Comparison of ENCODE assay signal across 26 cellular contexts in the genomic region with DNA sequence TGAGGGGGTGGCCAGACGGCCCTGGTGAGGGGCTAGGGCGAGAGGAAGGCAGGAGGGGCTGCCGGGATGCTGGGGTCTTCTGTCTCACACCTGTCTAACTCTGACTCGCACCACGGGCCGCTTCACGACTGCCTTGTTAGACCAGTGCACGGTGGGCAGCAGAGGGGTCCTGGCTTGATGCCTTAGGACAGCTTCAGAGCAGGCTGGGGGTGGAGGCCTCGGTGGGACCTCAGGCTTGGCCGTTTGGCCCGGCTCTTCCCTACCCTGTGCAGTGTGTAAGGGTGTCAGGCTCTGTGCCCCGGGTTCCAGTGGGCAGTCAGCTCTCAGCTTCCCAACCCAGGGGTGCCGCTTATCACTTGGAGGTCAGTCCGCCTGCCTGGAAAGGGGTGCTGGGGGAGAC.
"Had no signal": no experiment of that assay in that cellular context is flagged by ENCODE, and none has a peak within 500 bp of the region (broad histone marks: within the 10 kb centered on the region; RNA-seq: fewer than 3 reads in every experiment).

No MANE protein-coding gene starts in this region.

- H3K9me3 ChIP-seq: lower lobe of right lung, right atrium auricular region, thyroid gland had no signal

- H3K4me3 ChIP-seq: lower lobe of right lung, right atrium auricular region, thyroid gland had no signal

- H3K27me3 ChIP-seq: right atrium auricular region, thyroid gland had no signal

- H3K4me3 Mint-ChIP-seq: activated CD4-positive, alpha-beta T cell treated with anti-CD3 and anti-CD28 coated beads, Interleukin-2, amount 10 ng/mL, durations not matched to agents 24 days and 14 days; activated T-helper 17 cell treated with anti-CD3 and anti-CD28 coated beads, Interleukin-2, amount 50 U/mL, for 72 hours; brain; endodermal cell; mesothelial cell of epicardium; natural killer cell treated with Interleukin-12 subunit alpha and Interleukin-12 subunit beta and Interleukin-15 and Interleukin-18, amount 100 ng/mL, for 72 hours had no signal

- H3K27ac ChIP-seq: epithelial cell of prostate, lower lobe of right lung, right atrium auricular region, thyroid gland had no signal

- H3K36me3 ChIP-seq: lower lobe of right lung, right atrium auricular region, thyroid gland had no signal

- H3K9me3 Mint-ChIP-seq: activated CD4-positive, alpha-beta T cell treated with anti-CD3 and anti-CD28 coated beads, Interleukin-2, amount 10 ng/mL, durations not matched to agents 24 days and 14 days; activated T-helper 17 cell treated with anti-CD3 and anti-CD28 coated beads, Interleukin-2, amount 50 U/mL, for 72 hours; brain; endodermal cell; mesothelial cell of epicardium; natural killer cell treated with Interleukin-12 subunit alpha and Interleukin-12 subunit beta and Interleukin-15 and Interleukin-18, amount 100 ng/mL, for 72 hours had no signal

- H3K27me3 Mint-ChIP-seq: activated CD4-positive, alpha-beta T cell treated with anti-CD3 and anti-CD28 coated beads, Interleukin-2, amount 10 ng/mL, durations not matched to agents 24 days and 14 days; activated T-helper 17 cell treated with anti-CD3 and anti-CD28 coated beads, Interleukin-2, amount 50 U/mL, for 72 hours; natural killer cell treated with Interleukin-12 subunit alpha and Interleukin-12 subunit beta and Interleukin-15 and Interleukin-18, amount 100 ng/mL, for 72 hours had no signal

- H3K27ac Mint-ChIP-seq: activated CD4-positive, alpha-beta T cell treated with anti-CD3 and anti-CD28 coated beads, Interleukin-2, amount 10 ng/mL, durations not matched to agents 24 days and 14 days; activated T-helper 17 cell treated with anti-CD3 and anti-CD28 coated beads, Interleukin-2, amount 50 U/mL, for 72 hours; brain; endodermal cell; mesothelial cell of epicardium had no signal

- H3K4me1 Mint-ChIP-seq: activated CD4-positive, alpha-beta T cell treated with anti-CD3 and anti-CD28 coated beads, Interleukin-2, amount 10 ng/mL, durations not matched to agents 24 days and 14 days; activated T-helper 17 cell treated with anti-CD3 and anti-CD28 coated beads, Interleukin-2, amount 50 U/mL, for 72 hours had no signal

- DNase-seq: activated CD4-positive, alpha-beta T cell treated with anti-CD3 and anti-CD28 coated beads, Interleukin-2, amount 10 ng/mL, durations not matched to agents 24 days and 14 days; activated naive CD4-positive, alpha-beta T cell treated with Interleukin-2 at 50 U/mL for 16 hours; activated T-cell treated with anti-CD3 and anti-CD28 coated beads for 4 hours; anterior cingulate cortex; central memory CD4-positive, alpha-beta T cell; foreskin melanocyte; glutamatergic neuron; hippocampal formation; islet precursor cell; left colon; lower lobe of right lung; nucleus accumbens; stimulated activated CD4-positive, alpha-beta T cell treated with anti-CD3 and anti-CD28 coated beads, Interleukin-12 subunit alpha, Interleukin-12 subunit beta, amount 100 ng/mL, for 4 hours; stimulated activated CD4-positive, alpha-beta T cell treated with anti-CD3 and anti-CD28 coated beads, Interleukin-1b, Interleukin-23, amount 100 ng/mL, for 48 hours; stimulated activated CD8-positive, alpha-beta memory T cell treated with anti-CD3 and anti-CD28 coated beads, Interleukin-4, amount 100 ng/mL, for 48 hours; stimulated activated naive CD4-positive, alpha-beta T cell; T-helper 1 cell; T-helper 9 cell; thyroid gland had no signal

- ATAC-seq: activated T-helper 17 cell treated with anti-CD3 and anti-CD28 coated beads, Interleukin-2, amount 50 U/mL, for 72 hours; left colon; lower lobe of right lung; natural killer cell treated with Interleukin-12 subunit alpha and Interleukin-12 subunit beta and Interleukin-15 and Interleukin-18, amount 100 ng/mL, for 72 hours had no signal

- H3K36me3 Mint-ChIP-seq: mesothelial cell of epicardium had no signal

- H3K4me1 ChIP-seq: lower lobe of right lung had no signal
